ENCODE assay signal across 9 cellular contexts in the genomic region with DNA sequence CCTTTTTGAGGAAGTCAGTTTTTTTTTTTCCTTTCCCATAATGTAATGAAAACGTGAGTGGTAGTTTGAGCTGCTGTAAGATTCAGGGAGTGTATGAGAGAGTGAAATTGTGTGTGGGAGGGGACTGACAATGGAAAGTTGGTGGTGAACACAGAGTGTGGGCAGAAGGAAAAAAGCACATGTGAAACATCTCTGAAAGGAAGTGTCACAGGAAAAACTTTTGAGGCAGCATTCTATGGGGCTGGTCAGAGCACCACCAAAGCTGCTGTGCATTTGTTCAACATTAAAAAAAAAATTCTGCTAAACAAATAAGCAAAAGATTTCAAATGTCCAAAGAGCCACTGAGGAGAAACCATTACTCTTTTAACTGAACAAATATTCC.
A peak's percentile ranks its signal among the peaks of the same experiment; 100 is the strongest.
DNase-seq lines count a peak whose midpoint lies in the region; ATAC-seq and TF ChIP-seq lines count a peak whose summit lies in the region.
"Had no signal": no experiment of that assay in that cellular context is flagged by ENCODE, and none has a peak within 500 bp of the region (broad histone marks: within the 10 kb centered on the region; RNA-seq: fewer than 3 reads in every experiment).

No MANE protein-coding gene starts in this region.

- H3K4me3 ChIP-seq in RWPE2 (ENCODE audit: severe bottlenecking), result no peak overlapping the region
- H3K4me3 ChIP-seq in esophagus muscularis mucosa, result no peak overlapping the region
- H3K4me3 ChIP-seq: lung had no signal

- intact Hi-C loops in esophagus muscularis mucosa (cut with DNase I), result no loop called here

- H3K4me1 ChIP-seq in RWPE2 (ENCODE audit: insufficient read depth, poor library complexity, severe bottlenecking), result peaks cover 28% of the 10 kb centered on the region
- peaks cover 16 to 23% (median 20%) of the 10 kb centered on the region in 4 donors for H3K4me1 ChIP-seq in esophagus muscularis mucosa

- H3K9me3 ChIP-seq in RWPE2 (ENCODE audit: severe bottlenecking), result no peaks in the 10 kb centered on the region
- no peaks in the 10 kb centered on the region for H3K9me3 ChIP-seq in esophagus muscularis mucosa

- no peak for TF ChIP-seq POLR2A in esophagus muscularis mucosa (IDR thresholded peaks at IDR 0.05; ENCODE audit: low read depth)

- H3K27me3 ChIP-seq in RWPE2 (ENCODE audit: insufficient read depth, poor library complexity, severe bottlenecking) (no peaks in the 10 kb centered on the region), esophagus muscularis mucosa (no peaks in the 10 kb centered on the region)

- TF ChIP-seq CTCF in RWPE2 (IDR thresholded peaks at IDR 0.05; ENCODE audit: poor library complexity, severe bottlenecking) (no peak), esophagus muscularis mucosa (IDR thresholded peaks at IDR 0.05) (no peak)

- 23% methylated on average over 1 of the region's 1 CpG for WGBS in esophagus muscularis mucosa

- H3K27ac ChIP-seq in RWPE2 (ENCODE audit: poor library complexity, severe bottlenecking) (peak overlapping the region; percentile 81), esophagus muscularis mucosa (replicated peaks in 1 of 4) (peak overlapping the region; percentile 22 to 62 (median 52))

- TF ChIP-seq EP300 in esophagus muscularis mucosa (IDR thresholded peaks at IDR 0.05), result no peak

- H3K36me3 ChIP-seq in RWPE2 (ENCODE audit: low read depth) (no peaks in the 10 kb centered on the region), esophagus muscularis mucosa (no peaks in the 10 kb centered on the region)

- ATAC-seq in GM18508 (IDR thresholded peaks at IDR 0.05; ENCODE audit: insufficient read depth, unreplicated experiment) (peak; percentile 48), HG02588 (IDR thresholded peaks at IDR 0.05; ENCODE audit: unreplicated experiment) (peak; percentile 51), RWPE2 (ENCODE audit: low read depth) (no peak)

- DNase-seq in RWPE2 (ENCODE audit: low spot score) (no peak), esophagus muscularis mucosa (ENCODE audit: extremely low spot score) (no peak), COLO829 (ENCODE audit: low spot score) (no peak), NCI-H1105 treated with DMSO at 0.1 percent for 48 hours (lab: John Stamatoyannopoulos, UW) (no peak)
- DNase-seq in stimulated activated CD4-positive, alpha-beta T cell treated with anti-CD3 and anti-CD28 coated beads, Interleukin-4, amount 100 ng/mL, for 24 hours, result peak; percentile 58
- DNase-seq in effector CD8-positive, alpha-beta T cell (lab: John Stamatoyannopoulos, UW), result no peak
